19 cellular contexts compared by ENCODE assay signal in the genomic region with DNA sequence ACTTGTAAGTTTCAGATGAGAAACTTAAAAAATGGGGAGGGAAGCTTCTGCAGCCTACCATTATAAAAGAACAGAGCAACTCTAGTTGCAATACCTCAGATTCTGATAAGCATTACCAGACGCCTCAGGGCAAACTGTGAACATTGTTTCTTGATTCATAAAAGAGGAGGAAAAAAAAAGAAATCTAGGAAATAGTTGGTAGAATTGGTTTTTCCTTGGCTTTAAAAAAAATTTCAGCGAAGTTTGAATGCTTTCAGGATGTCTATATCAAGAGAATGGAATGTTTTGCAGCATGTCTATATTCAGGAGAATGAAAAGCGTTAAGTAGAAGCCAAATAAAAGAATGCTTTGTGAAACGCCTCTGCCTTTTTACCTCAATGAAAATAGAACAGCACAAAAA. TPM values are rescaled to one million over a fixed set of nuclear protein-coding genes. Genes with fewer than 3 reads are reported as not detected.
A peak's percentile ranks its signal among the peaks of the same experiment; 100 is the strongest.
DNase-seq lines count a peak whose midpoint lies in the region; FAIRE-seq and TF ChIP-seq lines count a peak whose summit lies in the region.
"Had no signal": no experiment of that assay in that cellular context is flagged by ENCODE, and none has a peak within 500 bp of the region (broad histone marks: within the 10 kb centered on the region; RNA-seq: fewer than 3 reads in every experiment).

No MANE protein-coding gene starts in this region.

- TF ChIP-seq CTCF in astrocyte (IDR thresholded peaks at IDR 0.05; ENCODE audit: insufficient read depth, low read depth, low read length), result no peak
- TF ChIP-seq CTCF in prostate gland (IDR thresholded peaks at IDR 0.05), result no peak
- no peak for TF ChIP-seq CTCF in type B pancreatic cell (conservative IDR thresholded peaks at IDR 0.05)

- H2BK12ac ChIP-seq in trophoblast cell (ENCODE audit: low read length), result no peak overlapping the region

- H3K4me3 Mint-ChIP-seq in astrocyte (ENCODE audit: unreplicated experiment), result no peak overlapping the region
- no peak overlapping the region for H3K4me3 Mint-ChIP-seq in type B pancreatic cell
- H3K4me3 Mint-ChIP-seq: B cell had no signal

- H3K79me1 ChIP-seq in trophoblast cell (ENCODE audit: low read length), result peaks cover 2% of the 10 kb centered on the region

- H3K27ac Mint-ChIP-seq in astrocyte (ENCODE audit: unreplicated experiment), result no peak overlapping the region
- H3K27ac Mint-ChIP-seq in type B pancreatic cell, result no peak overlapping the region
- H3K27ac Mint-ChIP-seq: B cell had no signal

- DNase-seq in ELR (ENCODE audit: low read depth) (peak; percentile 75), OCI-M1 (lab: John Stamatoyannopoulos, UW) (peak; percentile 18), astrocyte (ENCODE audit: low read depth) (no peak), trophoblast cell (peak; percentile 92 to 100), prostate gland (ENCODE audit: low spot score) (no peak), hippocampal formation (lab: John Stamatoyannopoulos, UW) (no peak), type B pancreatic cell (ENCODE audit: extremely low spot score, unreplicated experiment) (no peak), RPMI8226 (no peak)
- DNase-seq: HCEC 1CT; IMR-90; Kasumi-1; MV-4-11; NCI-H1436; NCI-H2029 treated with DMSO at 0.1 percent for 48 hours; NCI-H524 treated with DMSO at 0.1 percent for 48 hours; NK-92 treated with Interleukin-12 subunit alpha and Interleukin-12 subunit beta, amount 100 ng/mL, for 24 hours; Right ventricle myocardium superior had no signal

- H4K91ac ChIP-seq in trophoblast cell (ENCODE audit: low read depth, low read length), result no peak overlapping the region

- no peak overlapping the region for H3K23ac ChIP-seq in trophoblast cell (ENCODE audit: low read length)

- no peak overlapping the region for H3K14ac ChIP-seq in trophoblast cell (ENCODE audit: low read length)

- H2AFZ ChIP-seq in astrocyte (ENCODE audit: low read depth, low read length) (no peak overlapping the region), trophoblast cell (ENCODE audit: insufficient read depth, low read length, poor library complexity) (no peak overlapping the region)

- H3K27me3 Mint-ChIP-seq in astrocyte (ENCODE audit: low read depth, unreplicated experiment) (peaks cover 8% of the 10 kb centered on the region), type B pancreatic cell (peaks cover 14% of the 10 kb centered on the region)

- H4K12ac ChIP-seq in trophoblast cell (ENCODE audit: low read depth, low read length), result no peak overlapping the region

- H2AK5ac ChIP-seq in trophoblast cell (ENCODE audit: low read length), result no peak overlapping the region

- no peak for TF ChIP-seq POLR2A in prostate gland (IDR thresholded peaks at IDR 0.05)

- no peak for FAIRE-seq in astrocyte (lab: Jason Lieb, UNC)
- FAIRE-seq: GM12891 had no signal

- peaks cover 1% of the 10 kb centered on the region for H3K36me3 Mint-ChIP-seq in astrocyte (ENCODE audit: low read depth, unreplicated experiment)
- H3K36me3 Mint-ChIP-seq in type B pancreatic cell, result peaks cover 3% of the 10 kb centered on the region

- H3K4me1 ChIP-seq in astrocyte (ENCODE audit: insufficient read depth, low read length), result peaks cover 3% of the 10 kb centered on the region
- no peaks in the 10 kb centered on the region for H3K4me1 ChIP-seq in trophoblast cell (ENCODE audit: control insufficient read depth in 1 of 2, insufficient read depth in 2 of 2, low read length in 2 of 2)
- no peaks in the 10 kb centered on the region for H3K4me1 ChIP-seq in prostate gland (replicated peaks)

- H3K9me3 ChIP-seq in astrocyte (ENCODE audit: insufficient read depth, low read depth, low read length), result no peaks in the 10 kb centered on the region
- H3K9me3 ChIP-seq in trophoblast cell (ENCODE audit: insufficient read depth, low read depth, low read length), result no peaks in the 10 kb centered on the region
- H3K9me3 ChIP-seq in prostate gland, result no peaks in the 10 kb centered on the region

- no peaks in the 10 kb centered on the region for H3K36me3 ChIP-seq in astrocyte (ENCODE audit: insufficient read depth, low read length)
- H3K36me3 ChIP-seq in trophoblast cell (ENCODE audit: control insufficient read depth in 1 of 2, insufficient read depth in 2 of 2, low read length in 2 of 2), result no peaks in the 10 kb centered on the region
- no peaks in the 10 kb centered on the region for H3K36me3 ChIP-seq in prostate gland

- no peaks in the 10 kb centered on the region for H4K20me1 ChIP-seq in astrocyte (ENCODE audit: insufficient read depth, low read length)

- H3K4me2 ChIP-seq in astrocyte (ENCODE audit: low read length) (peak overlapping the region; percentile 13), trophoblast cell (ENCODE audit: low read length) (no peak overlapping the region)

- no peak overlapping the region for H2BK120ac ChIP-seq in trophoblast cell (ENCODE audit: insufficient read depth, low read length, poor library complexity)

- H3K4ac ChIP-seq in trophoblast cell (ENCODE audit: low read depth, low read length), result no peak overlapping the region

- intact Hi-C loops in prostate gland (cut with DNase I), result no loop called here

- no CpG with 5 or more reads among the region's 4 CpGs for WGBS in trophoblast cell (ENCODE audit: extremely low coverage, insufficient coverage, insufficient read length)
- WGBS in prostate gland, result 38% methylated on average over 4 of the region's 4 CpGs

- H3K9me3 Mint-ChIP-seq in astrocyte (ENCODE audit: unreplicated experiment), result no peaks in the 10 kb centered on the region
- H3K9me3 Mint-ChIP-seq in type B pancreatic cell, result no peaks in the 10 kb centered on the region

- H3K79me2 ChIP-seq in astrocyte (ENCODE audit: insufficient read depth, low read length), result no peaks in the 10 kb centered on the region
- H3K79me2 ChIP-seq in trophoblast cell (ENCODE audit: control insufficient read depth, insufficient read depth, low read length, poor library complexity), result no peaks in the 10 kb centered on the region

- no peak overlapping the region for H3K4me3 ChIP-seq in astrocyte (ENCODE audit: insufficient read depth, low read depth, low read length)
- H3K4me3 ChIP-seq in trophoblast cell (ENCODE audit: low read depth, low read length), result no peak overlapping the region
- H3K4me3 ChIP-seq in prostate gland, result no peak overlapping the region

- H3K18ac ChIP-seq in trophoblast cell (ENCODE audit: low read length), result no peak overlapping the region

- no peak overlapping the region for H3K27ac ChIP-seq in astrocyte (ENCODE audit: low read depth, low read length)
- no peak overlapping the region for H3K27ac ChIP-seq in trophoblast cell (ENCODE audit: low read depth, low read length)
- no peak overlapping the region for H3K27ac ChIP-seq in prostate gland

- no peaks in the 10 kb centered on the region for H3K4me1 Mint-ChIP-seq in astrocyte (ENCODE audit: low read depth, unreplicated experiment)
- H3K4me1 Mint-ChIP-seq in type B pancreatic cell (ENCODE audit: unreplicated experiment), result no peaks in the 10 kb centered on the region

- no peak overlapping the region for H2BK5ac ChIP-seq in trophoblast cell (ENCODE audit: low read depth, low read length, poor library complexity)

- no peaks in the 10 kb centered on the region for H3K27me3 ChIP-seq in astrocyte (ENCODE audit: insufficient read depth, low read length)
- no peaks in the 10 kb centered on the region for H3K27me3 ChIP-seq in trophoblast cell (ENCODE audit: insufficient read depth, low read length)
- H3K27me3 ChIP-seq in prostate gland (replicated peaks; ENCODE audit: insufficient read depth), result no peaks in the 10 kb centered on the region

- H4K8ac ChIP-seq in trophoblast cell (ENCODE audit: low read depth, low read length), result no peak overlapping the region

- H3K9ac ChIP-seq in astrocyte (ENCODE audit: low read length) (no peak overlapping the region), trophoblast cell (ENCODE audit: low read length) (no peak overlapping the region)

RNA-seq across cellular contexts. Expression of gene ANLN, which starts 17.5 kb away (rescaled TPM):
- total RNA-seq in astrocyte (11.4 and 20.4 TPM in 2 replicates), prostate gland (10 to 100 TPM in 1 of 2 donors, 1 to 10 TPM in 1; 9.9 to 13.6 TPM), type B pancreatic cell (ENCODE audit: low replicate concordance) (23.8 and 68.3 TPM in 2 replicates)
- 119 and 122 TPM in 2 replicates for polyA plus RNA-seq in trophoblast cell (2013)

Comparison
In these comparisons a context has a peak if more than half of its experiments do, and no peak if none do; other contexts are left out.
1. DNase-seq: peak in ELR (single experiment), OCI-M1 (single experiment) and trophoblast cell (2 of 2); none in astrocyte (single experiment), prostate gland (single experiment), hippocampal formation (0 of 2), type B pancreatic cell (single experiment) and RPMI8226 (single experiment).